Comparison of ENCODE assay signal across 1 cellular context in the genomic region with DNA sequence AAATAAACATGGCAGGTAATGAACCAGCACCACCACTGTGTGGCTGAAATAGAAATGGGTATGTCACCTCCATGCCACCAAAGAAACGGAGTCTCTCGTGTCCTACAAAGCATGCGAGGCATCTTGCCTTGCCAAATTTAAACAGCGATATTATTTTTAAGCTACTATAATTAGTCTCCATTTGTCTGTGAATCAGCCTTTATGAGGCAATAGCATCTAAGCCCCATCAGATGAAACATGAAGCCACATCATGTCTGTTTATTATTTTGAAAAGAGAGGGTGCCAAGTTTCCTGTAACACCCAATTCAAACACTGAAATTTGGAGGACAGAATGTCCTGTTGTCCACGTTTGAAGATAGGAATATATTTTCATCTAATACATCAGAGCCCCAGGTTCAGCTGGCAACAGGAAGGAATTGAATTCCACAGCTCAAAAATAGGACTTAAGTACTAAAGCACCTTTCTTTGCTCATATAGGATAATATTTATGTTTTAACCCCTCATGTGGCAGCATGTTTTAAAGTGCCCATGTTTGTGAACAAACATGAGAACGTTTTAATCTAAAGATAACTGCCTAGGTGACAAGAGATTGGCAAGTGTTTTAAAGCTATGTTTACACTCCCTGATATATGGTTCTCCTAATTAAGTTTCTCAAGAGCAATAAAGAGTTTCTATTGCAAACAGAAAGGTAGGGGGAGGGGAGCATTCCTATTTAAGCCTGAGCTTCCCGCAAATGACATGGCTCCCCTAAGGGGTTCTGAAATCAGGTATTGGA.
TF ChIP-seq lines count a peak whose summit lies in the region.

No MANE protein-coding gene starts in this region.

TF ChIP-seq in HepG2, 621 proteins besides CTCF, POLR2A, EP300 and RAD21 (continued from another document):
- TF ChIP-seq SIX4 (CRISPR knock-in tag; IDR thresholded peaks at IDR 0.05) = peak; percentile 30; the same call in 1 of the 2 replicates
- 0 out of 2 replicates have a peak, but pooled peaks have one; percentile 8 for TF ChIP-seq HMG20A (CRISPR knock-in tag; IDR thresholded peaks at IDR 0.05; ENCODE audit: borderline replicate concordance)
TF ChIP-seq in HepG2: peak in this region for 7.
